9 cellular contexts compared by ENCODE assay signal in genomic region chr19:911197-912033, GRCh38. TPM values are rescaled to one million over a fixed set of nuclear protein-coding genes. Genes with fewer than 3 reads are reported as not detected.
DNase-seq lines count a peak whose midpoint lies in the region; ATAC-seq, FAIRE-seq and TF ChIP-seq lines count a peak whose summit lies in the region.
"Had no signal": no experiment of that assay in that cellular context is flagged by ENCODE, and none has a peak within 500 bp of the region (broad histone marks: within the 10 kb centered on the region; RNA-seq: fewer than 3 reads in every experiment).

No MANE protein-coding gene starts in this region.

- no peaks in the 10 kb centered on the region for H3K9me3 Mint-ChIP-seq in activated CD4-positive, alpha-beta T cell treated with anti-CD3 and anti-CD28 coated beads, Interleukin-2, amount 10 ng/mL, durations not matched to agents 7 days and 5 days
- no peaks in the 10 kb centered on the region for H3K9me3 Mint-ChIP-seq in stimulated activated effector memory CD8-positive, alpha-beta T cell treated with anti-CD3 and anti-CD28 coated beads, Interleukin-12 subunit alpha, Interleukin-12 subunit beta, amount 100 ng/mL, for 72 hours

- H2BK15ac ChIP-seq in H1 (ENCODE audit: low read length), result no peak overlapping the region

- no peak for FAIRE-seq in H1 (lab: Jason Lieb, UNC)

- peaks cover 0 to 33% of the 10 kb centered on the region in 2 experiments for H3K79me2 ChIP-seq in H1 (ENCODE audit: control insufficient read depth in 1 of 2, insufficient read depth in 2 of 2, low read length in 2 of 2)

- H3K27ac ChIP-seq in H1 (ENCODE audit: low read depth, low read length), result no peak overlapping the region
- H3K27ac ChIP-seq: SK-N-MC had no signal

- no peak overlapping the region for H3K14ac ChIP-seq in H1 (ENCODE audit: insufficient read length)

- WGBS in H1 (ENCODE audit: extremely low coverage in 1 of 2, insufficient coverage in 1 of 2, insufficient read length in 1 of 2, insufficient replicate concordance in 2 of 2, low coverage in 1 of 2, low lambda C conversion rate in 2 of 2, missing lambda C conversion rate in 1 of 2), 2 experiments, result 66% methylated on average over 43 of the region's 54 CpGs; no CpG with 5 or more reads in 1 of the 2 experiments

- TF ChIP-seq POLR2A in H1 (IDR thresholded peaks at IDR 0.05; ENCODE audit: control extremely low read depth in 1 of 2, low read depth in 2 of 2, low read length in 2 of 2), result no peak

- H3K27ac Mint-ChIP-seq in activated CD4-positive, alpha-beta T cell treated with anti-CD3 and anti-CD28 coated beads, Interleukin-2, amount 10 ng/mL, durations not matched to agents 7 days and 5 days, result peak overlapping the region; percentile 99
- peak overlapping the region; percentile 72 for H3K27ac Mint-ChIP-seq in stimulated activated effector memory CD8-positive, alpha-beta T cell treated with anti-CD3 and anti-CD28 coated beads, Interleukin-12 subunit alpha, Interleukin-12 subunit beta, amount 100 ng/mL, for 72 hours

- no peak overlapping the region for H2AK5ac ChIP-seq in H1 (ENCODE audit: low read depth, low read length)

- H3K56ac ChIP-seq in H1 (replicated peaks; ENCODE audit: insufficient read length, low read depth, low read length), result no peak overlapping the region

- no peak for TF ChIP-seq EP300 in H1 (IDR thresholded peaks at IDR 0.05; ENCODE audit: borderline replicate concordance in 1 of 2, low read depth in 2 of 2, low read length in 2 of 2)

- POLR2A ChIA-PET in activated CD4-positive, alpha-beta T cell treated with anti-CD3 and anti-CD28 coated beads, Interleukin-2, amount 10 ng/mL, durations not matched to agents 7 days and 5 days (lab: Charles Lee), result no interaction called here
- POLR2A ChIA-PET in H1 (lab: Charles Lee; ENCODE audit: partially characterized antibody), result interaction anchor here (0.6 to 1.9 kb wide), 5 partner anchors 8 to 40 kb away, joined by 3 to 4 read pairs (median 3); partner anchors contain the start of gene RNU6-9

- H2AFZ ChIP-seq in H1 (ENCODE audit: low read length), result no peak overlapping the region

- DNase-seq in activated CD4-positive, alpha-beta T cell treated with anti-CD3 and anti-CD28 coated beads, Interleukin-2, amount 10 ng/mL, durations not matched to agents 7 days and 5 days, result no peak
- no peak for DNase-seq in activated CD4-positive, alpha-beta T cell treated with anti-CD3 and anti-CD28 coated beads, Interleukin-2, amount 50 U/mL, for 1 hour
- DNase-seq in H1 (ENCODE audit: low read depth in 1 of 2, low spot score in 2 of 2), result peak in 1 of 2 experiments; percentile 79
- no peak for DNase-seq in stimulated activated effector memory CD8-positive, alpha-beta T cell treated with anti-CD3 and anti-CD28 coated beads, Interleukin-12 subunit alpha, Interleukin-12 subunit beta, amount 100 ng/mL, for 72 hours (ENCODE audit: low spot score in 2 of 2)
- DNase-seq in NOMO-1 treated with DMSO at 0.1 percent for 48 hours (lab: John Stamatoyannopoulos, UW; ENCODE audit: unreplicated experiment), result no peak
- no peak for DNase-seq in cerebellum (ENCODE audit: low spot score)
- DNase-seq: amniotic stem cell, NCI-H1417 had no signal

- no peak overlapping the region for H3K23ac ChIP-seq in H1 (ENCODE audit: insufficient read length)

- no peak overlapping the region for H2BK20ac ChIP-seq in H1 (ENCODE audit: low read length)

- no peaks in the 10 kb centered on the region for H3K27me3 Mint-ChIP-seq in activated CD4-positive, alpha-beta T cell treated with anti-CD3 and anti-CD28 coated beads, Interleukin-2, amount 10 ng/mL, durations not matched to agents 7 days and 5 days

- peak overlapping the region; percentile 20 to 55; a peak in 3 of 4 replicates for H3K4me2 ChIP-seq in H1 (ENCODE audit: insufficient read depth in 1 of 2, low read depth in 2 of 2, low read length in 2 of 2)

- peaks cover 0 to 3% (median 0%) of the 10 kb centered on the region in 4 experiments; a peak in 1 of 8 replicates for H3K36me3 ChIP-seq in H1 (ENCODE audit: control insufficient read depth in 2 of 4, insufficient read depth in 4 of 4, low read length in 3 of 4)

- H4K8ac ChIP-seq in H1 (ENCODE audit: extremely low read depth, insufficient read depth, low read length), result no peak overlapping the region; the same call in 1 of the 2 replicates

- peaks cover 12% of the 10 kb centered on the region for H3K79me1 ChIP-seq in H1 (ENCODE audit: low read depth, low read length)

- no peak overlapping the region for H4K91ac ChIP-seq in H1 (replicated peaks; ENCODE audit: insufficient read length, low read length)

- H3K23me2 ChIP-seq in H1 (ENCODE audit: low read depth, low read length), result peaks cover 4% of the 10 kb centered on the region; the same call in 1 of the 2 replicates

- H3K36me3 Mint-ChIP-seq in activated CD4-positive, alpha-beta T cell treated with anti-CD3 and anti-CD28 coated beads, Interleukin-2, amount 10 ng/mL, durations not matched to agents 7 days and 5 days (ENCODE audit: low read depth), result peaks cover 14% of the 10 kb centered on the region
- H3K36me3 Mint-ChIP-seq in stimulated activated effector memory CD8-positive, alpha-beta T cell treated with anti-CD3 and anti-CD28 coated beads, Interleukin-12 subunit alpha, Interleukin-12 subunit beta, amount 100 ng/mL, for 72 hours, result peaks cover 38% of the 10 kb centered on the region

- TF ChIP-seq CTCF in H1 (IDR thresholded peaks at IDR 0.05; ENCODE audit: control extremely low read depth in 1 of 3, insufficient read depth in 1 of 3, low read depth in 1 of 3, low read length in 3 of 3), result no peak

- no peak overlapping the region for H4K5ac ChIP-seq in H1 (ENCODE audit: insufficient read length, low read depth, low read length)

- H3K4ac ChIP-seq in H1 (replicated peaks; ENCODE audit: insufficient read length, low read depth, low read length), result no peak overlapping the region

- no peaks in the 10 kb centered on the region; a peak in 3 of 7 replicates for H3K27me3 ChIP-seq in H1 (replicated peaks in 1 of 4; ENCODE audit: control insufficient read depth in 3 of 4, extremely low read depth in 1 of 4, insufficient read depth in 3 of 4, low read length in 3 of 4)

- ATAC-seq in stimulated activated effector memory CD8-positive, alpha-beta T cell treated with anti-CD3 and anti-CD28 coated beads, Interleukin-12 subunit alpha, Interleukin-12 subunit beta, amount 100 ng/mL, for 72 hours, result no peak

- peak overlapping the region; percentile 66 for H3K4me3 Mint-ChIP-seq in activated CD4-positive, alpha-beta T cell treated with anti-CD3 and anti-CD28 coated beads, Interleukin-2, amount 10 ng/mL, durations not matched to agents 7 days and 5 days
- peak overlapping the region; percentile 78 for H3K4me3 Mint-ChIP-seq in stimulated activated effector memory CD8-positive, alpha-beta T cell treated with anti-CD3 and anti-CD28 coated beads, Interleukin-12 subunit alpha, Interleukin-12 subunit beta, amount 100 ng/mL, for 72 hours

- CTCF ChIA-PET in activated CD4-positive, alpha-beta T cell treated with anti-CD3 and anti-CD28 coated beads, Interleukin-2, amount 10 ng/mL, durations not matched to agents 7 days and 5 days (lab: Charles Lee), result interaction anchor here (5.5 kb wide), 1 partner anchor 48 kb away, joined by 34 read pairs; no protein-coding TSS in a partner anchor
- CTCF ChIA-PET in H1 (lab: Charles Lee; ENCODE audit: partially characterized antibody), result interaction anchor here (1.0 to 1.8 kb wide), 2 partner anchors 12 to 14 kb away, joined by 3 to 7 read pairs; no protein-coding TSS in a partner anchor

- H3K9ac ChIP-seq in H1 (replicated peaks in 1 of 4; ENCODE audit: extremely low read depth in 1 of 4, low read depth in 3 of 4, low read length in 3 of 4), result no peak overlapping the region

- no peak for TF ChIP-seq RAD21 in H1 (IDR thresholded peaks at IDR 0.05 in 1 of 2, conservative IDR thresholded peaks at IDR 0.05 in 1 of 2; ENCODE audit: low read depth in 2 of 2, low read length in 2 of 2)

- H3K4me3 ChIP-seq in H1 (ENCODE audit: extremely low read depth in 1 of 4, insufficient read depth in 2 of 4, low read depth in 3 of 4, low read length in 4 of 4), result peak overlapping the region; percentile 26 to 58 (median 40)

- H2BK120ac ChIP-seq in H1 (replicated peaks; ENCODE audit: low read depth, low read length), result no peak overlapping the region

- H4K20me1 ChIP-seq in H1 (replicated peaks in 1 of 2; ENCODE audit: control insufficient read depth in 1 of 2, insufficient read depth in 2 of 2, low read length in 2 of 2), result peaks cover 11 to 16% of the 10 kb centered on the region in 2 experiments

- H3K18ac ChIP-seq in H1 (ENCODE audit: extremely low read depth, low read length), result no peak overlapping the region; the same call in 1 of the 2 replicates

- H2BK5ac ChIP-seq in H1 (ENCODE audit: low read depth, low read length), result no peak overlapping the region

- peaks cover 0 to 7% (median 3%) of the 10 kb centered on the region in 4 experiments; a peak in 3 of 7 replicates for H3K4me1 ChIP-seq in H1 (replicated peaks in 1 of 4; ENCODE audit: control insufficient read depth in 3 of 4, insufficient read depth in 4 of 4, low read length in 3 of 4)

- peaks cover 52% of the 10 kb centered on the region for H3K4me1 Mint-ChIP-seq in activated CD4-positive, alpha-beta T cell treated with anti-CD3 and anti-CD28 coated beads, Interleukin-2, amount 10 ng/mL, durations not matched to agents 7 days and 5 days
- H3K4me1 Mint-ChIP-seq in stimulated activated effector memory CD8-positive, alpha-beta T cell treated with anti-CD3 and anti-CD28 coated beads, Interleukin-12 subunit alpha, Interleukin-12 subunit beta, amount 100 ng/mL, for 72 hours, result peaks cover 22% of the 10 kb centered on the region

- H2BK12ac ChIP-seq in H1 (ENCODE audit: low read depth, low read length), result no peak overlapping the region

- H3K9me3 ChIP-seq in H1 (ENCODE audit: insufficient read depth in 2 of 2, low read depth in 1 of 2, low read length in 1 of 2), result no peaks in the 10 kb centered on the region

RNA-seq across cellular contexts. Expression of gene R3HDM4, which starts 1.6 kb away (rescaled TPM):
- 100 to 1,000 TPM; 120 to 121 TPM for total RNA-seq in activated CD4-positive, alpha-beta T cell treated with anti-CD3 and anti-CD28 coated beads, Interleukin-2, amount 10 ng/mL, durations not matched to agents 7 days and 5 days
- total RNA-seq in H1 (2021; fragmentation: NEBNext Ultra II Directional; extraction: Animal tissue kit (Norgen Biotek cat#: 25700)), result 76.1 and 76.8 TPM in 2 replicates
- 102 and 151 TPM in 2 replicates for polyA plus RNA-seq in H1 (2011; rRNA removed)
- polyA plus RNA-seq in H1 (2011; cell fraction: cytosol; rRNA removed), result 65.9 TPM
- polyA plus RNA-seq in H1 (2011; cell fraction: nucleus; rRNA removed), result 119 TPM
- polyA plus RNA-seq in H1 (2012, experiment 1 of 2), result 45.6 to 106 TPM (median 70.3 TPM) in 4 replicates
- 76.6 TPM for polyA plus RNA-seq in H1 (2012, experiment 2 of 2)
- 118 TPM for polyA plus RNA-seq in H1 (2013, experiment 1 of 2)
- 105 TPM for polyA plus RNA-seq in H1 (2013, experiment 2 of 2)
- 24.5 and 26.8 TPM in 2 replicates for polyA minus RNA-seq in H1 (2011; rRNA and poly(A)+ RNA removed)
- polyA minus RNA-seq in H1 (2011; cell fraction: cytosol; rRNA and poly(A)+ RNA removed), result 31.3 TPM
- polyA minus RNA-seq in H1 (2011; cell fraction: nucleus; rRNA and poly(A)+ RNA removed), result 24.6 TPM
- total RNA-seq in cerebellum, result 19.0 TPM

RNA-seq across cellular contexts. Expression of gene KISS1R, which starts 5.7 kb away (rescaled TPM):
- total RNA-seq in activated CD4-positive, alpha-beta T cell treated with anti-CD3 and anti-CD28 coated beads, Interleukin-2, amount 10 ng/mL, durations not matched to agents 7 days and 5 days, result 1 to 10 TPM in 1 of 2 experiments, under 1 TPM in 1; 0.72 to 1.1 TPM
- total RNA-seq in H1 (2021; fragmentation: NEBNext Ultra II Directional; extraction: Animal tissue kit (Norgen Biotek cat#: 25700)), result 2.3 and 2.6 TPM in 2 replicates
- polyA plus RNA-seq in H1 (2011; rRNA removed), result 2.7 and 5.1 TPM in 2 replicates
- polyA plus RNA-seq in H1 (2011; cell fraction: cytosol; rRNA removed), result 3.4 TPM
- polyA plus RNA-seq in H1 (2011; cell fraction: nucleus; rRNA removed), result 10.4 TPM
- polyA plus RNA-seq in H1 (2012, experiment 1 of 2), result 1.2 to 2.3 TPM (median 1.8 TPM) in 4 replicates
- 1.5 TPM for polyA plus RNA-seq in H1 (2012, experiment 2 of 2)
- 3.0 TPM for polyA plus RNA-seq in H1 (2013, experiment 1 of 2)
- 2.4 TPM for polyA plus RNA-seq in H1 (2013, experiment 2 of 2)
- 0.32 and 0.68 TPM in 2 replicates for polyA minus RNA-seq in H1 (2011; rRNA and poly(A)+ RNA removed)
- polyA minus RNA-seq in H1 (2011; cell fraction: cytosol; rRNA and poly(A)+ RNA removed), result 0.88 TPM
- 0.80 TPM for polyA minus RNA-seq in H1 (2011; cell fraction: nucleus; rRNA and poly(A)+ RNA removed)
- total RNA-seq in cerebellum, result 0.36 TPM

RNA-seq across cellular contexts. Expression of gene ARID3A, which starts 14.4 kb away (rescaled TPM):
- total RNA-seq in activated CD4-positive, alpha-beta T cell treated with anti-CD3 and anti-CD28 coated beads, Interleukin-2, amount 10 ng/mL, durations not matched to agents 7 days and 5 days, result 10 to 100 TPM; 25.8 to 28.4 TPM
- total RNA-seq in H1 (2021; fragmentation: NEBNext Ultra II Directional; extraction: Animal tissue kit (Norgen Biotek cat#: 25700)), result 77.4 and 78.4 TPM in 2 replicates
- polyA plus RNA-seq in H1 (2011; rRNA removed), result 40.5 and 59.3 TPM in 2 replicates
- polyA plus RNA-seq in H1 (2011; cell fraction: cytosol; rRNA removed), result 36.7 TPM
- 81.3 TPM for polyA plus RNA-seq in H1 (2011; cell fraction: nucleus; rRNA removed)
- polyA plus RNA-seq in H1 (2012, experiment 1 of 2), result 54.1 to 64.5 TPM (median 58.9 TPM) in 4 replicates
- polyA plus RNA-seq in H1 (2012, experiment 2 of 2), result 42.7 TPM
- 56.0 TPM for polyA plus RNA-seq in H1 (2013, experiment 1 of 2)
- 52.3 TPM for polyA plus RNA-seq in H1 (2013, experiment 2 of 2)
- polyA minus RNA-seq in H1 (2011; rRNA and poly(A)+ RNA removed), result 69.0 and 86.2 TPM in 2 replicates
- 101 TPM for polyA minus RNA-seq in H1 (2011; cell fraction: cytosol; rRNA and poly(A)+ RNA removed)
- polyA minus RNA-seq in H1 (2011; cell fraction: nucleus; rRNA and poly(A)+ RNA removed), result 66.4 TPM
- 7.7 TPM for total RNA-seq in cerebellum

RNA-seq across cellular contexts. Expression of gene RNU6-9, which starts 18.1 kb away (rescaled TPM):
- not detected for total RNA-seq in activated CD4-positive, alpha-beta T cell treated with anti-CD3 and anti-CD28 coated beads, Interleukin-2, amount 10 ng/mL, durations not matched to agents 7 days and 5 days
- total RNA-seq in H1 (2021; fragmentation: NEBNext Ultra II Directional; extraction: Animal tissue kit (Norgen Biotek cat#: 25700)), result not detected in 2 replicates
- not detected in 2 replicates for polyA plus RNA-seq in H1 (2011; rRNA removed)
- not detected for polyA plus RNA-seq in H1 (2011; cell fraction: cytosol; rRNA removed)
- not detected for polyA plus RNA-seq in H1 (2011; cell fraction: nucleus; rRNA removed)
- polyA plus RNA-seq in H1 (2012, experiment 1 of 2), result not detected in 4 replicates
- polyA plus RNA-seq in H1 (2012, experiment 2 of 2), result not detected
- not detected for polyA plus RNA-seq in H1 (2013, experiment 1 of 2)
- polyA plus RNA-seq in H1 (2013, experiment 2 of 2), result not detected
- polyA minus RNA-seq in H1 (2011; rRNA and poly(A)+ RNA removed), result under 0.01 TPM in 1 of 2 replicates, not detected in the other
- polyA minus RNA-seq in H1 (2011; cell fraction: cytosol; rRNA and poly(A)+ RNA removed), result not detected
- polyA minus RNA-seq in H1 (2011; cell fraction: nucleus; rRNA and poly(A)+ RNA removed), result not detected
- not detected for total RNA-seq in cerebellum

RNA-seq across cellular contexts. Expression of gene MED16, which starts 18.4 kb away (rescaled TPM):
- 10 to 100 TPM; 72.5 to 88.1 TPM for total RNA-seq in activated CD4-positive, alpha-beta T cell treated with anti-CD3 and anti-CD28 coated beads, Interleukin-2, amount 10 ng/mL, durations not matched to agents 7 days and 5 days
- 51.0 and 55.9 TPM in 2 replicates for total RNA-seq in H1 (2021; fragmentation: NEBNext Ultra II Directional; extraction: Animal tissue kit (Norgen Biotek cat#: 25700))
- polyA plus RNA-seq in H1 (2011; rRNA removed), result 67.2 and 134 TPM in 2 replicates
- 48.2 TPM for polyA plus RNA-seq in H1 (2011; cell fraction: cytosol; rRNA removed)
- 64.8 TPM for polyA plus RNA-seq in H1 (2011; cell fraction: nucleus; rRNA removed)
- 29.8 to 51.8 TPM (median 46.8 TPM) in 4 replicates for polyA plus RNA-seq in H1 (2012, experiment 1 of 2)
- 56.1 TPM for polyA plus RNA-seq in H1 (2012, experiment 2 of 2)
- 21.0 TPM for polyA plus RNA-seq in H1 (2013, experiment 1 of 2)
- 20.8 TPM for polyA plus RNA-seq in H1 (2013, experiment 2 of 2)
- polyA minus RNA-seq in H1 (2011; rRNA and poly(A)+ RNA removed), result 22.8 and 26.1 TPM in 2 replicates
- 72.5 TPM for polyA minus RNA-seq in H1 (2011; cell fraction: cytosol; rRNA and poly(A)+ RNA removed)
- 38.6 TPM for polyA minus RNA-seq in H1 (2011; cell fraction: nucleus; rRNA and poly(A)+ RNA removed)
- 31.0 TPM for total RNA-seq in cerebellum
